ENCODE assay signal across 18 cellular contexts in genomic region chr12:24424376-24424775, GRCh38.
DNase-seq lines count a peak whose midpoint lies in the region; ATAC-seq and TF ChIP-seq lines count a peak whose summit lies in the region.
"Had no signal": no experiment of that assay in that cellular context is flagged by ENCODE, and none has a peak within 500 bp of the region (broad histone marks: within the 10 kb centered on the region; RNA-seq: fewer than 3 reads in every experiment).

No MANE protein-coding gene starts in this region.

- no peaks in the 10 kb centered on the region for H3K36me3 ChIP-seq in BLaER1 treated with 17β-estradiol and CSF1 and Interleukin-3, amounts not matched to agents 10 nM and 100 nM
- H3K36me3 ChIP-seq in KOPT-K1 (ENCODE audit: insufficient read depth, low read length) (no peaks in the 10 kb centered on the region), sigmoid colon (no peaks in the 10 kb centered on the region)

- peaks cover 2% of the 10 kb centered on the region for H3K9me3 Mint-ChIP-seq in glutamatergic neuron (ENCODE audit: unreplicated experiment)
- H3K9me3 Mint-ChIP-seq: CD4-positive, alpha-beta T cell had no signal

- H3K27ac ChIP-seq in BLaER1 treated with 17β-estradiol and CSF1 and Interleukin-3, amounts not matched to agents 10 nM and 100 nM = no peak overlapping the region
- H3K27ac ChIP-seq in KOPT-K1 (ENCODE audit: low read depth, low read length, poor library complexity, severe bottlenecking) (peak overlapping the region; percentile 44), sigmoid colon (no peak overlapping the region)
- H3K27ac ChIP-seq: C4-2B had no signal

- intact Hi-C loops in Right ventricle myocardium superior (cut with DNase I) = no loop called here
- intact Hi-C loops in sigmoid colon (cut with DNase I) = no loop called here

- peak overlapping the region; percentile 75 for H3K27ac Mint-ChIP-seq in glutamatergic neuron (ENCODE audit: unreplicated experiment)
- H3K27ac Mint-ChIP-seq: B cell; CD4-positive, alpha-beta T cell; HFFc6; IgD-negative memory B cell had no signal

- H3K4me1 ChIP-seq in BLaER1 treated with 17β-estradiol and CSF1 and Interleukin-3, amounts not matched to agents 10 nM and 100 nM = peaks cover 6 to 43% (median 27%) of the 10 kb centered on the region in 10 experiments; a peak in 18 of 20 replicates
- no peaks in the 10 kb centered on the region for H3K4me1 ChIP-seq in sigmoid colon
- H3K4me1 ChIP-seq: Caco-2 had no signal

- no peak overlapping the region for H3K4me3 ChIP-seq in BLaER1 treated with 17β-estradiol and CSF1 and Interleukin-3, amounts not matched to agents 10 nM and 100 nM
- no peak overlapping the region for H3K4me3 ChIP-seq in sigmoid colon

- no peak for TF ChIP-seq EP300 in sigmoid colon (IDR thresholded peaks at IDR 0.05)

- no peaks in the 10 kb centered on the region for H4K20me1 ChIP-seq in BLaER1 treated with 17β-estradiol and CSF1 and Interleukin-3, amounts not matched to agents 10 nM and 100 nM

- H3K4me3 Mint-ChIP-seq in glutamatergic neuron (ENCODE audit: unreplicated experiment) = peak overlapping the region; percentile 68
- H3K4me3 Mint-ChIP-seq: B cell; CD4-positive, alpha-beta T cell; HFFc6; IgD-negative memory B cell had no signal

- no peaks in the 10 kb centered on the region for H3K27me3 ChIP-seq in BLaER1 treated with 17β-estradiol and CSF1 and Interleukin-3, amounts not matched to agents 10 nM and 100 nM
- H3K27me3 ChIP-seq in sigmoid colon = no peaks in the 10 kb centered on the region

- peaks cover 4% of the 10 kb centered on the region for H3K27me3 Mint-ChIP-seq in glutamatergic neuron (ENCODE audit: unreplicated experiment)
- H3K27me3 Mint-ChIP-seq: B cell; CD4-positive, alpha-beta T cell; IgD-negative memory B cell had no signal

- peaks cover 5% of the 10 kb centered on the region for H3K36me3 Mint-ChIP-seq in glutamatergic neuron (ENCODE audit: unreplicated experiment)
- H3K36me3 Mint-ChIP-seq: IgD-negative memory B cell had no signal

- peaks cover 0 to 15% (median 0%) of the 10 kb centered on the region in 11 experiments; a peak in 1 of 22 replicates for H3K9me3 ChIP-seq in BLaER1 treated with 17β-estradiol and CSF1 and Interleukin-3, amounts not matched to agents 10 nM and 100 nM (replicated peaks in 1 of 11)
- no peaks in the 10 kb centered on the region for H3K9me3 ChIP-seq in KOPT-K1 (ENCODE audit: insufficient read depth, low read length, poor library complexity, severe bottlenecking)
- no peaks in the 10 kb centered on the region for H3K9me3 ChIP-seq in sigmoid colon

- ATAC-seq in HG03159 (IDR thresholded peaks at IDR 0.05; ENCODE audit: unreplicated experiment) = no peak
- no peak for ATAC-seq in Right ventricle myocardium superior (ENCODE audit: poor library complexity)
- ATAC-seq in omental fat pad (ENCODE audit: low FRiP score) = no peak
- ATAC-seq: HCT116 had no signal

- DNase-seq in NCI-H82 (lab: John Stamatoyannopoulos, UW) (peak; percentile 90), glutamatergic neuron (no peak), Right ventricle myocardium superior (no peak), sigmoid colon (no peak), omental fat pad (ENCODE audit: low spot score) (no peak)
- DNase-seq: Caco-2; CD4-positive, alpha-beta T cell; GDM1; GOT3; H7; HFFc6 had no signal

- peaks cover 37% of the 10 kb centered on the region for H3K4me1 Mint-ChIP-seq in glutamatergic neuron (ENCODE audit: low read depth, unreplicated experiment)

- no peak for TF ChIP-seq CTCF in glutamatergic neuron (IDR thresholded peaks at IDR 0.05; ENCODE audit: partially characterized antibody, unreplicated experiment)
- no peak for TF ChIP-seq CTCF in sigmoid colon (IDR thresholded peaks at IDR 0.05)
- no peak for TF ChIP-seq CTCF in omental fat pad (IDR thresholded peaks at IDR 0.05)

- TF ChIP-seq POLR2A in sigmoid colon (IDR thresholded peaks at IDR 0.05) = no peak

- peak overlapping the region in 10 of 11 experiments; percentile 22 to 77 (median 64); a peak in 18 of 22 replicates for H3K4me2 ChIP-seq in BLaER1 treated with 17β-estradiol and CSF1 and Interleukin-3, amounts not matched to agents 10 nM and 100 nM

- H3K9ac ChIP-seq in BLaER1 treated with 17β-estradiol and CSF1 and Interleukin-3, amounts not matched to agents 10 nM and 100 nM = no peak overlapping the region

- WGBS in sigmoid colon, 2 donors = 38 to 65% methylated on average over 2 of the region's 2 CpGs
